ENCODE assay signal across 15 cellular contexts in the genomic region with DNA sequence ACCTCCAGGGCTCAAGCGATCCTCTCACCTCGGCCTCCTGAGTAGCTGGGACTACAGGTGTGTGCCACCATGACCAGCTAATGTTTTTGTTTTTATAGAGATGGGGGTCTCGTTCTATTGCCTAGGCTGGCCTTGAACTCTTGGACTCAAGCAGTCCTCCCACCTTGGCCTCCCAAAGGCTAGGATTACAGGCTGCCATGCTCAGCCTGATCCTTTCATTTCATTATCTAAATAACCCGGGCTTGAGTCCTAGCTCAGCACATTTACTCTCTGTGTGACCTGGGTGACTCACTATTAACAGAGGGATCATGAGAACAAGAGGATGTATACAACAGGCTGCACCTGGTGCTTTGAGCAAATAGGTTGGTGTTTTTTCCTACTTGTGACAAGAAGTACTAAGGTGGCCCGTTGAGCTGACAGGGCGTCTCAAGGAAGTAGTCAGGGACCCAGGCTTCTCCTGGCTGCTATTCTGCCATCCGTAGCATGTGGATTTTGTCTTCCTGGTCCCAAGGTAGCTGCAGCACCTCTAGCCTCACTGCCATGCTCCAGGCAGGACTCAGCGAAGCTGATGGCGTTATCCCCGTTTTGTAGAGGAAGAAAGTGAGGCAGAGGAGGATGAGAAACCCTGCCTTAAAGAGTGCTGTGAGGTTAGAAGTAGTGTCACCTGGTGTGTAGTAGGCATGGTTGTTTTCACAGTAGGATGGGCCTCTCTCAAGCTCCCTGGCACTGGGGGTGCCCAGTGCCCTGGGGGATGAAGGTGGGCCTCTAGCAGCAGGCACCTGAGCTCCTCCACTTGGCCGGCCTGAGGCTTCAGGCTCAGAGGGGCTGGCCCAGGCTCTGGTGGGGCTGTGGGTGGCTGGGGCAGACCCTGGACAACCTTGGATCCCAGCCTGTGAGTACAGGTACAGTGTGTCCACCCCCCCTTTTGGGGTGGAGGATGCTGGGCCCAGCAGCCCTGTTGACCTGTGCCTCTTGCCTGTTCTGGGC.
DNase-seq lines count a peak whose midpoint lies in the region; ATAC-seq and TF ChIP-seq lines count a peak whose summit lies in the region.
"Had no signal": no experiment of that assay in that cellular context is flagged by ENCODE, and none has a peak within 500 bp of the region (broad histone marks: within the 10 kb centered on the region; RNA-seq: fewer than 3 reads in every experiment).

No MANE protein-coding gene starts in this region.

- H3K36me3 Mint-ChIP-seq in activated T-helper 17 cell treated with anti-CD3 and anti-CD28 coated beads, Interleukin-2, amount 50 U/mL, for 72 hours (ENCODE audit: low read depth): no peaks in the 10 kb centered on the region
- no peaks in the 10 kb centered on the region for H3K36me3 Mint-ChIP-seq in mesothelial cell of epicardium

- DNase-seq in COLO668 (lab: John Stamatoyannopoulos, UW; ENCODE audit: unreplicated experiment): peak; percentile 17
- peak; percentile 34 for DNase-seq in HT-29 (ENCODE audit: low spot score)
- DNase-seq in mesothelial cell of epicardium (ENCODE audit: low spot score in 2 of 2, unreplicated experiment in 2 of 2): no peak
- no peak for DNase-seq in GOT3 (lab: John Stamatoyannopoulos, UW)
- no peak for DNase-seq in iPS-NIHi11 (ENCODE audit: low spot score)
- DNase-seq in glomerular visceral epithelial cell (ENCODE audit: extremely low spot score): no peak
- DNase-seq: effector CD8-positive, alpha-beta T cell; GF-D8; NCI-H1436 treated with DMSO at 0.1 percent for 48 hours had no signal

- H3K4me3 Mint-ChIP-seq in activated T-helper 17 cell treated with anti-CD3 and anti-CD28 coated beads, Interleukin-2, amount 50 U/mL, for 72 hours: no peak overlapping the region
- H3K4me3 Mint-ChIP-seq in mesothelial cell of epicardium: no peak overlapping the region
- H3K4me3 Mint-ChIP-seq: activated T-helper 1 cell treated with anti-CD3 and anti-CD28 coated beads, Interleukin-12 subunit alpha, Interleukin-12 subunit beta, Interleukin-2, Interleukin-4 antibody, amounts not matched to agents 30 ng/mL and 10 ng/mL and 1 ng/mL, durations not matched to agents 14 hours and 24 hours and 36 hours had no signal

- ATAC-seq in activated T-helper 17 cell treated with anti-CD3 and anti-CD28 coated beads, Interleukin-2, amount 50 U/mL, for 72 hours (replicated peaks): no peak
- no peak for ATAC-seq in HG02870 (IDR thresholded peaks at IDR 0.05; ENCODE audit: unreplicated experiment)
- ATAC-seq: activated CD4-positive, CD25-positive, alpha-beta regulatory T cell treated with anti-CD3 and anti-CD28 coated beads, Interleukin-2, amount 50 U/mL, for 24 hours; body of pancreas; HCT116 had no signal

- peak overlapping the region; percentile 43 for H3K27ac Mint-ChIP-seq in activated T-helper 17 cell treated with anti-CD3 and anti-CD28 coated beads, Interleukin-2, amount 50 U/mL, for 72 hours
- peak overlapping the region; percentile 79 for H3K27ac Mint-ChIP-seq in mesothelial cell of epicardium
- H3K27ac Mint-ChIP-seq: activated T-helper 1 cell treated with anti-CD3 and anti-CD28 coated beads, Interleukin-12 subunit alpha, Interleukin-12 subunit beta, Interleukin-2, Interleukin-4 antibody, amounts not matched to agents 30 ng/mL and 10 ng/mL and 1 ng/mL, durations not matched to agents 14 hours and 24 hours and 36 hours had no signal

- no peaks in the 10 kb centered on the region for H3K9me3 Mint-ChIP-seq in activated T-helper 17 cell treated with anti-CD3 and anti-CD28 coated beads, Interleukin-2, amount 50 U/mL, for 72 hours
- no peaks in the 10 kb centered on the region for H3K9me3 Mint-ChIP-seq in mesothelial cell of epicardium
- H3K9me3 Mint-ChIP-seq: activated T-helper 1 cell treated with anti-CD3 and anti-CD28 coated beads, Interleukin-12 subunit alpha, Interleukin-12 subunit beta, Interleukin-2, Interleukin-4 antibody, amounts not matched to agents 30 ng/mL and 10 ng/mL and 1 ng/mL, durations not matched to agents 14 hours and 24 hours and 36 hours had no signal

- no peak for TF ChIP-seq CTCF in mesothelial cell of epicardium (IDR thresholded peaks at IDR 0.05; ENCODE audit: unreplicated experiment)

- no peaks in the 10 kb centered on the region for H3K27me3 Mint-ChIP-seq in activated T-helper 17 cell treated with anti-CD3 and anti-CD28 coated beads, Interleukin-2, amount 50 U/mL, for 72 hours
- no peaks in the 10 kb centered on the region for H3K27me3 Mint-ChIP-seq in mesothelial cell of epicardium (ENCODE audit: low read depth)

- no peaks in the 10 kb centered on the region for H3K4me1 Mint-ChIP-seq in activated T-helper 17 cell treated with anti-CD3 and anti-CD28 coated beads, Interleukin-2, amount 50 U/mL, for 72 hours
- H3K4me1 Mint-ChIP-seq in mesothelial cell of epicardium: peaks cover 28% of the 10 kb centered on the region

Comparison
In these comparisons a context has a peak if more than half of its experiments do, and no peak if none do; other contexts are left out.
1. DNase-seq: peak in COLO668 (single experiment) and HT-29 (single experiment); none in mesothelial cell of epicardium (0 of 2), GOT3 (single experiment), iPS-NIHi11 (single experiment) and glomerular visceral epithelial cell (single experiment).